In the genomic region with DNA sequence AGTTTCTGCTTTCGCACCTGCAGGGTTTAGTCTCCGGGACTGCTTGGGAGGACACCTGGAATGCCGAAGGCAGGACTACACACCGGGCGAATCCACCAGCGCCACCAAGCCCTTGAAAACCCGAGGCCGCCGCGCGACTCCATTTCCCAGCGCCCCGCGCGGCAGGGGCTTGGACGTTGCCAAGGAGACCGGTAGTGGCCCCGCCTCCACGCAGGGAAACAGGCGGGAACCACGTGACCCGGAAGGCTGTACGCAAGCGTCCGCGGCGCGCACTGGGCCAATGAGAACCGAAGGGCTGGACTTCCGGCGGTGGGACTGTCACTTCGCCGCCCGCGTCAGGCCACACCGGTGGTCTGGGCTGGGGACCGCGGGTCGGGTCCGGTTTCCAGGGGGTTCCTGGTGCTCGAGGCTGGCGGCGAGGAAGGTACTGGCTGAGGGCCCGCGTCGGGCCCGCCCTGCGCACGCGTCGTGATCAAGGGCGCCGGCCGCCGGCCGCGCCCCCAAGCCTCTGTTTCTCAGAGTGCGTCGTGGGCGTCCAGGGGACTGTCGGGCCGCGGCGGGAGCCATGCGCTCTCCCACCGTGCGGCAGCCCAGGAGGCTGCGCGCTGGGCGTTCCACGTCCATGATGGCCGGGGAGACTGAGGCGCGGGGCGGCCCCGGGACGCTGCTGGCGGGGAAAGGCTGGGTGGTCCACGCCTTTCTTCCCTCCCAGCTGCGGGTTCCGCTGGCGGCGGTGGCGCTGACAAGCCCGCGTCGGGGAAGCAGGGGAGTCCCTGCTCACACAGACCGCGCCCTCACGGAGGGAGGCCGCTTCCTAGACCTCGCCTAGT, we compare ENCODE assay signal across 8 cellular contexts. TPM values are rescaled to one million over a fixed set of nuclear protein-coding genes. Genes with fewer than 3 reads are reported as not detected.
A peak's percentile ranks its signal among the peaks of the same experiment; 100 is the strongest.
DNase-seq lines count a peak whose midpoint lies in the region; ATAC-seq, FAIRE-seq and TF ChIP-seq lines count a peak whose summit lies in the region.

A gene (plus strand): TSS at position 321 of the 830 bp plus-strand sequence. CDS start 2,106 bp downstream, outside the sequence.

- H3K27ac ChIP-seq in KOPT-K1 (ENCODE audit: low read depth, low read length, poor library complexity, severe bottlenecking) (peak within 1 kb of the TSS; percentile 62), esophagus squamous epithelium (peak within 1 kb of the TSS; percentile 81 to 88 (median 87))

- DNase-seq in DMS79 treated with DMSO at 0.1 percent for 48 hours (lab: John Stamatoyannopoulos, UW) (peak; percentile 95), RCC 7860 (ENCODE audit: low spot score) (peak; percentile 79), esophagus squamous epithelium (lab: John Stamatoyannopoulos, UW) (peak; percentile 91), naive B cell (peak; percentile 95)
- peak; percentile 98 to 99 for DNase-seq in activated T-cell treated with anti-CD3 and anti-CD28 coated beads, Interleukin-2, amount 50 U/mL, for 72 hours

- H3K4me1 ChIP-seq in esophagus squamous epithelium, result peaks cover 12 to 27% (median 14%) of the 10 kb centered on the region in 3 donors

- no peaks in the 10 kb centered on the region for H3K36me3 Mint-ChIP-seq in activated T-cell treated with anti-CD3 and anti-CD28 coated beads, Interleukin-2, amount 50 U/mL, for 72 hours (ENCODE audit: insufficient read depth in 2 of 2)
- no peaks in the 10 kb centered on the region for H3K36me3 Mint-ChIP-seq in naive B cell
- peaks cover 28% of the 10 kb centered on the region for H3K36me3 Mint-ChIP-seq in stimulated activated memory B cell treated with anti-CD40 and anti-IgM and Interleukin-4, amounts not matched to agents 10 μg/mL and 1 μg/mL and 100 μg/mL, for 72 hours

- H3K4me1 Mint-ChIP-seq in activated T-cell treated with anti-CD3 and anti-CD28 coated beads, Interleukin-2, amount 50 U/mL, for 72 hours (ENCODE audit: low read depth), result peaks cover 27% of the 10 kb centered on the region
- H3K4me1 Mint-ChIP-seq in naive B cell, result peaks cover 19 to 41% (median 19%) of the 10 kb centered on the region in 3 donors
- peaks cover 22% of the 10 kb centered on the region for H3K4me1 Mint-ChIP-seq in stimulated activated memory B cell treated with anti-CD40 and anti-IgM and Interleukin-4, amounts not matched to agents 10 μg/mL and 1 μg/mL and 100 μg/mL, for 72 hours

- peak within 1 kb of the TSS; percentile 76 to 100 (median 90) for H3K4me3 ChIP-seq in esophagus squamous epithelium

- H3K9me3 Mint-ChIP-seq in activated T-cell treated with anti-CD3 and anti-CD28 coated beads, Interleukin-2, amount 50 U/mL, for 72 hours, result no peaks in the 10 kb centered on the region
- no peaks in the 10 kb centered on the region for H3K9me3 Mint-ChIP-seq in naive B cell
- H3K9me3 Mint-ChIP-seq in stimulated activated memory B cell treated with anti-CD40 and anti-IgM and Interleukin-4, amounts not matched to agents 10 μg/mL and 1 μg/mL and 100 μg/mL, for 72 hours, result no peaks in the 10 kb centered on the region

- FAIRE-seq in RCC 7860 (lab: Jason Lieb, UNC), result peak; percentile 65

- peak; percentile 97 for ATAC-seq in GM21786 (IDR thresholded peaks at IDR 0.05; ENCODE audit: unreplicated experiment)
- ATAC-seq in activated T-cell treated with anti-CD3 and anti-CD28 coated beads, Interleukin-2, amount 50 U/mL, for 72 hours (replicated peaks in 1 of 2), result peak; percentile 97 to 98
- ATAC-seq in naive B cell (ENCODE audit: low read depth in 2 of 2), result peak; percentile 96 to 97
- ATAC-seq in stimulated activated memory B cell treated with anti-CD40 and anti-IgM and Interleukin-4, amounts not matched to agents 10 μg/mL and 1 μg/mL and 100 μg/mL, for 72 hours, result peak; percentile 98

- H3K4me3 Mint-ChIP-seq in activated T-cell treated with anti-CD3 and anti-CD28 coated beads, Interleukin-2, amount 50 U/mL, for 72 hours, result peak within 1 kb of the TSS; percentile 88
- H3K4me3 Mint-ChIP-seq in naive B cell, result peak within 1 kb of the TSS; percentile 84 to 94 (median 88)
- H3K4me3 Mint-ChIP-seq in stimulated activated memory B cell treated with anti-CD40 and anti-IgM and Interleukin-4, amounts not matched to agents 10 μg/mL and 1 μg/mL and 100 μg/mL, for 72 hours, result peak within 1 kb of the TSS; percentile 93

- WGBS in esophagus squamous epithelium, 2 donors, result 0% methylated on average over 2 of the region's 92 CpGs; no CpG with 5 or more reads in 1 of the 2 donors

- H3K9me3 ChIP-seq in KOPT-K1 (ENCODE audit: insufficient read depth, low read length, poor library complexity, severe bottlenecking), result no peaks in the 10 kb centered on the region
- no peaks in the 10 kb centered on the region for H3K9me3 ChIP-seq in esophagus squamous epithelium

- TF ChIP-seq CTCF in esophagus squamous epithelium (IDR thresholded peaks at IDR 0.05), result peak in 1 of 6 experiments; percentile 5

- H3K27ac Mint-ChIP-seq in activated T-cell treated with anti-CD3 and anti-CD28 coated beads, Interleukin-2, amount 50 U/mL, for 72 hours, result peak within 1 kb of the TSS; percentile 46
- peak within 1 kb of the TSS; percentile 67 to 95 (median 80) for H3K27ac Mint-ChIP-seq in naive B cell
- H3K27ac Mint-ChIP-seq in stimulated activated memory B cell treated with anti-CD40 and anti-IgM and Interleukin-4, amounts not matched to agents 10 μg/mL and 1 μg/mL and 100 μg/mL, for 72 hours, result peak within 1 kb of the TSS; percentile 87

- intact Hi-C loops in esophagus squamous epithelium (cut with DNase I), result no loop called here

- H3K27me3 ChIP-seq in esophagus squamous epithelium, result no peaks in the 10 kb centered on the region

- H3K27me3 Mint-ChIP-seq in activated T-cell treated with anti-CD3 and anti-CD28 coated beads, Interleukin-2, amount 50 U/mL, for 72 hours (ENCODE audit: low read depth), result no peaks in the 10 kb centered on the region
- H3K27me3 Mint-ChIP-seq in naive B cell, result no peaks in the 10 kb centered on the region
- no peaks in the 10 kb centered on the region for H3K27me3 Mint-ChIP-seq in stimulated activated memory B cell treated with anti-CD40 and anti-IgM and Interleukin-4, amounts not matched to agents 10 μg/mL and 1 μg/mL and 100 μg/mL, for 72 hours

- TF ChIP-seq POLR2A in esophagus squamous epithelium (IDR thresholded peaks at IDR 0.05), result peak in 2 of 4 donors; percentile 29 to 59

- peaks cover 27% of the 10 kb centered on the region; the same call in 1 of the 2 replicates for H3K36me3 ChIP-seq in KOPT-K1 (ENCODE audit: insufficient read depth, low read length)
- peaks cover 14 to 31% (median 21%) of the 10 kb centered on the region in 3 donors for H3K36me3 ChIP-seq in esophagus squamous epithelium

RNA-seq across cellular contexts. Expression of the gene that starts here (rescaled TPM):
- total RNA-seq in activated T-cell treated with anti-CD3 and anti-CD28 coated beads, Interleukin-2, amount 50 U/mL, for 72 hours, result 1 to 10 TPM; 8.2 to 8.4 TPM
- 10 to 100 TPM; 13.5 to 25.4 (median 20.2) TPM for total RNA-seq in esophagus squamous epithelium
- polyA plus RNA-seq in naive B cell (ENCODE audit: low read depth in 6 of 6), result 10 to 100 TPM in 5 of 6 donors, 1 to 10 TPM in 1; 8.5 to 30.0 (median 14.4) TPM

Comparison
In these comparisons a context has a peak if more than half of its experiments do, and no peak if none do; other contexts are left out.
1. Peak in every context shown above with its lines: DNase-seq, ATAC-seq, H3K4me3 ChIP-seq and H3K27ac ChIP-seq.